26 cellular contexts compared by ENCODE assay signal in genomic region chr7:40964610-40965009, GRCh38.
"Had no signal": no experiment of that assay in that cellular context is flagged by ENCODE, and none has a peak within 500 bp of the region (broad histone marks: within the 10 kb centered on the region; RNA-seq: fewer than 3 reads in every experiment).

No MANE protein-coding gene starts in this region.

- DNase-seq: activated CD4-positive, alpha-beta T cell treated with anti-CD3 and anti-CD28 coated beads, Interleukin-2, amount 10 ng/mL, durations not matched to agents 24 days and 14 days; activated CD4-positive, alpha-beta T cell treated with anti-CD3 and anti-CD28 coated beads, Interleukin-2, amount 50 U/mL, for 4 hours; activated CD4-positive, CD25-positive, alpha-beta regulatory T cell; activated CD8-positive, alpha-beta T cell treated with anti-CD3 and anti-CD28 coated beads for 36 hours; activated gamma-delta T cell; activated naive CD4-positive, alpha-beta T cell treated with Interleukin-2 at 50 U/mL for 16 hours; activated naive CD8-positive, alpha-beta T cell treated with anti-CD3 and anti-CD28 coated beads, Interleukin-2, amount 10 ng/mL, durations not matched to agents 7 days and 5 days; activated T-cell treated with anti-CD3 and anti-CD28 coated beads, Interleukin-2, amount 50 U/mL, for 24 hours; amygdala; Kasumi-1; MG63; MV-4-11; NCI-H1092; NCI-H1436 treated with DMSO at 0.1 percent for 48 hours; NCI-H1694 treated with DMSO at 0.1 percent for 48 hours; NCI-H2029; NCI-H345; NCI-H524 treated with DMSO at 0.1 percent for 48 hours; NK-92 treated with Interleukin-12 subunit alpha and Interleukin-12 subunit beta, amount 100 ng/mL, for 24 hours; OCI-M1; Right ventricle myocardium superior; SW 1271; T1000; WERI-Rb-1 had no signal

- H3K36me3 ChIP-seq: cardiac muscle cell, MG63, WERI-Rb-1 had no signal

- H3K4me1 ChIP-seq: ascending aorta had no signal

- H3K4me3 ChIP-seq: ascending aorta, cardiac muscle cell, MG63 had no signal

- H3K27ac ChIP-seq: ascending aorta, cardiac muscle cell, WERI-Rb-1 had no signal

- H3K9me3 ChIP-seq: ascending aorta had no signal

- H3K27me3 ChIP-seq: ascending aorta, cardiac muscle cell, MG63 had no signal
